25 cellular contexts compared by ENCODE assay signal in the genomic region with DNA sequence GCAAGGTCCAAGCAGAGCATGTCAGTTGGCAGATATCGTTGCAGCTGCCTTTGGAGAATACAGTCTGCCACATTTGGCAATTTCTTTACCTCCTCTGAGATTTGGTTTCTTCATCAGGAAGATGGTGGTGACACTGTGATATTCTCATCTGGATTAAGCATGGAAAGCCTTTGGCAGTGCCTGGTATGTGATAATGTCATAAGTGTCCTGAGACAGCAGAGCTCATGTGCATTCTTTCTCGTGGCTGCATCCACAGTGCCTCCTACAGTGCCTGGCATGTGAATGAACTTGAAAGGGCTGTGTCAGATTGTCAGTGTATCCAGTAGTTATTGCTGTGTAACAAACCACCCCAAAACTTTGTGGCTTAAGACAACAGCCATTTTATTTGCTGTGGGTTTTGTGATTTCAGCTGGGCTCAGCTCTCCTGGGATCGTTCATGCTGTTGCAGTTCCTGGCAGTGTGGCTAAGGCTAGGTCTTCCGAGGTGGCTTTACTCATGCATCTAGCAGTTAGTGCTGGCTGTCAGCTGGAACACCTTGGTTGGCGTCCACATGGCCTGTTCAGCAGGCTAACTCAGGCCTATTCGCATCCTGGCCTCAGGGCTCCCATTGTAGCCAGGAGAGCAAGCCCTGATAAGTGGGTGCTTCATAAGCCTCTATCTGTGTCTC. TPM values are rescaled to one million over a fixed set of nuclear protein-coding genes. Genes with fewer than 3 reads are reported as not detected.
DNase-seq lines count a peak whose midpoint lies in the region; ATAC-seq, FAIRE-seq and TF ChIP-seq lines count a peak whose summit lies in the region.
"Had no signal": no experiment of that assay in that cellular context is flagged by ENCODE, and none has a peak within 500 bp of the region (broad histone marks: within the 10 kb centered on the region; RNA-seq: fewer than 3 reads in every experiment).

No MANE protein-coding gene starts in this region.

- H3K27ac ChIP-seq in SK-N-SH (ENCODE audit: low read depth in 2 of 2, low read length in 1 of 2) (peak overlapping the region in 1 of 2 experiments; percentile 100; a peak in 2 of 4 replicates), tibial artery (peak overlapping the region; percentile 82 to 87)
- H3K27ac ChIP-seq: 22Rv1; BLaER1 treated with 17β-estradiol and CSF1 and Interleukin-3, amounts not matched to agents 10 nM and 100 nM had no signal

- no peaks in the 10 kb centered on the region for H3K9me2 ChIP-seq in SK-N-SH

- H2AFZ ChIP-seq in SK-N-SH (ENCODE audit: low read depth) = no peak overlapping the region

- TF ChIP-seq EP300 in SK-N-SH (IDR thresholded peaks at IDR 0.05; ENCODE audit: borderline replicate concordance in 1 of 2, low read depth in 1 of 2, low read length in 1 of 2) = no peak

- peak overlapping the region; percentile 94; the same call in 1 of the 2 replicates for H3K9ac ChIP-seq in SK-N-SH
- H3K9ac ChIP-seq: BLaER1 treated with 17β-estradiol and CSF1 and Interleukin-3, amounts not matched to agents 10 nM and 100 nM had no signal

- H3K79me2 ChIP-seq in SK-N-SH (ENCODE audit: insufficient read depth) = peaks cover 10% of the 10 kb centered on the region; the same call in 1 of the 2 replicates

- H3K4me1 ChIP-seq in SK-N-SH (ENCODE audit: control insufficient read depth in 1 of 2, insufficient read depth in 2 of 2, low read depth in 1 of 2, low read length in 1 of 2) (peaks cover 0 to 22% of the 10 kb centered on the region in 2 experiments; a peak in 2 of 4 replicates), tibial artery (peaks cover 0 to 48% (median 31%) of the 10 kb centered on the region in 4 donors)

- POLR2A ChIA-PET in SK-N-SH (lab: Yijun Ruan, JAX) = no interaction called here

- WGBS in SK-N-SH (ENCODE audit: low lambda C conversion rate) = 78% methylated on average over 4 of the region's 6 CpGs

- H3K27ac Mint-ChIP-seq in chondrocyte (ENCODE audit: unreplicated experiment) (peak overlapping the region; percentile 57), Calu3 (ENCODE audit: unreplicated experiment) (no peak overlapping the region)
- H3K27ac Mint-ChIP-seq: activated CD8-positive, alpha-beta T cell treated with anti-CD3 and anti-CD28 coated beads, Interleukin-2, amount 10 ng/mL, durations not matched to agents 7 days and 5 days; activated naive CD4-positive, alpha-beta T cell treated with anti-CD3 and anti-CD28 coated beads, Interleukin-2, amount 50 U/mL, for 24 hours; dendritic cell treated with granulocyte-macrophage colony-stimulating factor and Interleukin-4, amounts not matched to agents 40 ng/mL and 50 ng/mL, for 4 days; naive thymus-derived CD4-positive, alpha-beta T cell had no signal

- H3K4me1 Mint-ChIP-seq in chondrocyte (ENCODE audit: low read depth) = peaks cover 44% of the 10 kb centered on the region
- H3K4me1 Mint-ChIP-seq in Calu3 (ENCODE audit: low read depth, unreplicated experiment) = peaks cover 22% of the 10 kb centered on the region
- H3K4me1 Mint-ChIP-seq: activated naive CD4-positive, alpha-beta T cell treated with anti-CD3 and anti-CD28 coated beads, Interleukin-2, amount 50 U/mL, for 24 hours had no signal

- no peak for DNase-seq in SK-N-SH
- no peak for DNase-seq in chondrocyte (ENCODE audit: low spot score)
- peak; percentile 28 for DNase-seq in kidney tubule cell (ENCODE audit: low spot score)
- peak in 1 of 2 donors; percentile 12 for DNase-seq in tibial artery
- DNase-seq in Calu3 = no peak
- DNase-seq in frontal cortex (ENCODE audit: low spot score in 2 of 2) = no peak
- DNase-seq: activated CD8-positive, alpha-beta T cell treated with anti-CD3 and anti-CD28 coated beads, Interleukin-2, amount 10 ng/mL, durations not matched to agents 7 days and 5 days; activated T-cell treated with anti-CD3 and anti-CD28 coated beads, Interleukin-2, amount 50 U/mL, for 48 hours; DMS 273 treated with DMSO at 0.1 percent for 48 hours; MM.1S; naive thymus-derived CD4-positive, alpha-beta T cell; NCI-H1694; NCI-H226; posterior cingulate gyrus; stimulated activated CD4-positive, alpha-beta T cell treated with anti-CD3 and anti-CD28 coated beads, Interleukin-4, amount 100 ng/mL, for 4 hours had no signal

- H3K9me3 ChIP-seq in SK-N-SH = no peaks in the 10 kb centered on the region
- H3K9me3 ChIP-seq in tibial artery = no peaks in the 10 kb centered on the region

- CTCF ChIA-PET in SK-N-SH (lab: Yijun Ruan, JAX) = interaction anchor here (1.0 kb wide), 1 partner anchor 31 kb away, joined by 5 read pairs; no protein-coding TSS in a partner anchor
- CTCF ChIA-PET in Calu3 (lab: Charles Lee) = interaction anchor here (1.1 kb wide), 1 partner anchor 12 kb away, joined by 3 read pairs; no protein-coding TSS in a partner anchor

- H3K4me3 Mint-ChIP-seq in chondrocyte (ENCODE audit: unreplicated experiment) (no peak overlapping the region), Calu3 (ENCODE audit: low read depth, unreplicated experiment) (no peak overlapping the region)
- H3K4me3 Mint-ChIP-seq: activated CD8-positive, alpha-beta T cell treated with anti-CD3 and anti-CD28 coated beads, Interleukin-2, amount 10 ng/mL, durations not matched to agents 7 days and 5 days; activated naive CD4-positive, alpha-beta T cell treated with anti-CD3 and anti-CD28 coated beads, Interleukin-2, amount 50 U/mL, for 24 hours; brain; dendritic cell treated with granulocyte-macrophage colony-stimulating factor and Interleukin-4, amounts not matched to agents 40 ng/mL and 50 ng/mL, for 4 days; naive thymus-derived CD4-positive, alpha-beta T cell had no signal

- TF ChIP-seq CTCF in SK-N-SH (IDR thresholded peaks at IDR 0.05) (no peak), chondrocyte (IDR thresholded peaks at IDR 0.05) (no peak), tibial artery (IDR thresholded peaks at IDR 0.05) (no peak), Calu3 (IDR thresholded peaks at IDR 0.05; ENCODE audit: unreplicated experiment) (no peak)

- ATAC-seq in SK-N-SH treated with all-trans-retinoic acid at 6 μM for 48 hours (no peak), HG03469 (IDR thresholded peaks at IDR 0.05; ENCODE audit: unreplicated experiment) (no peak)
- ATAC-seq: activated CD8-positive, alpha-beta T cell treated with anti-CD3 and anti-CD28 coated beads, Interleukin-2, amount 10 ng/mL, durations not matched to agents 7 days and 5 days; HepG2; naive thymus-derived CD4-positive, alpha-beta T cell had no signal

- H3K4me2 ChIP-seq in SK-N-SH = no peak overlapping the region

- H4K20me1 ChIP-seq in SK-N-SH (ENCODE audit: insufficient read depth) = no peaks in the 10 kb centered on the region
- H4K20me1 ChIP-seq: BLaER1 treated with 17β-estradiol and CSF1 and Interleukin-3, amounts not matched to agents 10 nM and 100 nM had no signal

- peaks cover 50% of the 10 kb centered on the region for H3F3A ChIP-seq in SK-N-SH (replicated peaks; ENCODE audit: insufficient read depth)

- H3K36me3 ChIP-seq in SK-N-SH (replicated peaks in 1 of 2; ENCODE audit: control insufficient read depth in 1 of 2, insufficient read depth in 2 of 2, low read length in 1 of 2) (no peaks in the 10 kb centered on the region), tibial artery (no peaks in the 10 kb centered on the region)
- H3K36me3 ChIP-seq: BLaER1 treated with 17β-estradiol and CSF1 and Interleukin-3, amounts not matched to agents 10 nM and 100 nM had no signal

- BruUV-seq in Calu3 (replicated peaks; lab: Mats Ljungman, UMichigan) = no TSS peak

- no peaks in the 10 kb centered on the region for H3K27me3 Mint-ChIP-seq in chondrocyte (ENCODE audit: low read depth)
- H3K27me3 Mint-ChIP-seq in Calu3 (ENCODE audit: unreplicated experiment) = no peaks in the 10 kb centered on the region
- H3K27me3 Mint-ChIP-seq: activated naive CD4-positive, alpha-beta T cell treated with anti-CD3 and anti-CD28 coated beads, Interleukin-2, amount 50 U/mL, for 24 hours had no signal

- H3K27me3 ChIP-seq in SK-N-SH (ENCODE audit: insufficient read depth) = no peaks in the 10 kb centered on the region
- H3K27me3 ChIP-seq in tibial artery = no peaks in the 10 kb centered on the region
- H3K27me3 ChIP-seq: BLaER1 treated with 17β-estradiol and CSF1 and Interleukin-3, amounts not matched to agents 10 nM and 100 nM had no signal

- no peak overlapping the region for H3K4me3 ChIP-seq in SK-N-SH (ENCODE audit: low read depth in 2 of 2, low read length in 1 of 2)
- no peak overlapping the region for H3K4me3 ChIP-seq in tibial artery
- H3K4me3 ChIP-seq: BLaER1 treated with 17β-estradiol and CSF1 and Interleukin-3, amounts not matched to agents 10 nM and 100 nM; lung; skin epidermis had no signal

- no peak for FAIRE-seq in frontal cortex (lab: Jason Lieb, UNC)
- FAIRE-seq: HepG2 had no signal

- TF ChIP-seq RAD21 in SK-N-SH (IDR thresholded peaks at IDR 0.05; ENCODE audit: low read length) = no peak

- intact Hi-C loops in tibial artery (cut with DNase I; ENCODE audit: low total_unique reads) (loop anchor here (10.0 kb wide), 1 partner anchor 620 kb away; no protein-coding TSS in a partner anchor), Calu3 (cut with micrococcal nuclease; ENCODE audit: unreplicated experiment) (no loop called here)

- H3K36me3 Mint-ChIP-seq in chondrocyte (ENCODE audit: low read depth) = peaks cover 4% of the 10 kb centered on the region
- no peaks in the 10 kb centered on the region for H3K36me3 Mint-ChIP-seq in Calu3 (ENCODE audit: insufficient read depth, unreplicated experiment)
- H3K36me3 Mint-ChIP-seq: activated naive CD4-positive, alpha-beta T cell treated with anti-CD3 and anti-CD28 coated beads, Interleukin-2, amount 50 U/mL, for 24 hours; brain had no signal

- H3K9me3 Mint-ChIP-seq in chondrocyte (ENCODE audit: low read depth) (peaks cover 6% of the 10 kb centered on the region), Calu3 (ENCODE audit: low read depth, unreplicated experiment) (no peaks in the 10 kb centered on the region)
- H3K9me3 Mint-ChIP-seq: activated naive CD4-positive, alpha-beta T cell treated with anti-CD3 and anti-CD28 coated beads, Interleukin-2, amount 50 U/mL, for 24 hours; dendritic cell treated with granulocyte-macrophage colony-stimulating factor and Interleukin-4, amounts not matched to agents 40 ng/mL and 50 ng/mL, for 4 days had no signal

TF ChIP-seq in SK-N-SH, 30 proteins besides CTCF, POLR2A, EP300 and RAD21 (continues in another document):
- TF ChIP-seq RCOR1 (IDR thresholded peaks at IDR 0.05; ENCODE audit: low read length) (no peak), POLR2AphosphoS5 (IDR thresholded peaks at IDR 0.05; ENCODE audit: low read depth, low read length) (no peak), NFIC (IDR thresholded peaks at IDR 0.05; ENCODE audit: borderline replicate concordance) (no peak)

RNA-seq across cellular contexts. Expression of gene MICAL2, which starts 35.7 kb away (rescaled TPM):
- polyA plus RNA-seq in SK-N-SH (2012; rRNA removed) = 54.6 and 67.9 TPM in 2 replicates
- 38.0 and 41.1 TPM in 2 replicates for polyA plus RNA-seq in SK-N-SH (2012; cell fraction: cytosol; rRNA removed)
- polyA plus RNA-seq in SK-N-SH (2012; cell fraction: nucleus; rRNA removed) = 76.3 and 84.6 TPM in 2 replicates
- total RNA-seq in chondrocyte (296 to 393 TPM (median 372 TPM) in 3 replicates), Calu3 (2022) (191 and 202 TPM in 2 replicates), frontal cortex (14.3 TPM)

Comparison
In these comparisons a context has a peak if more than half of its experiments do, and no peak if none do; other contexts are left out.
1. RNA of gene MICAL2, which starts 35.7 kb away (total RNA-seq): 296 to 393 TPM in chondrocyte and 191 to 202 TPM in Calu3; 14.3 TPM in frontal cortex (single experiment); every median in the first group is over 10 times any median in the second.